ENCODE assay signal across 1 cellular context in the genomic region with DNA sequence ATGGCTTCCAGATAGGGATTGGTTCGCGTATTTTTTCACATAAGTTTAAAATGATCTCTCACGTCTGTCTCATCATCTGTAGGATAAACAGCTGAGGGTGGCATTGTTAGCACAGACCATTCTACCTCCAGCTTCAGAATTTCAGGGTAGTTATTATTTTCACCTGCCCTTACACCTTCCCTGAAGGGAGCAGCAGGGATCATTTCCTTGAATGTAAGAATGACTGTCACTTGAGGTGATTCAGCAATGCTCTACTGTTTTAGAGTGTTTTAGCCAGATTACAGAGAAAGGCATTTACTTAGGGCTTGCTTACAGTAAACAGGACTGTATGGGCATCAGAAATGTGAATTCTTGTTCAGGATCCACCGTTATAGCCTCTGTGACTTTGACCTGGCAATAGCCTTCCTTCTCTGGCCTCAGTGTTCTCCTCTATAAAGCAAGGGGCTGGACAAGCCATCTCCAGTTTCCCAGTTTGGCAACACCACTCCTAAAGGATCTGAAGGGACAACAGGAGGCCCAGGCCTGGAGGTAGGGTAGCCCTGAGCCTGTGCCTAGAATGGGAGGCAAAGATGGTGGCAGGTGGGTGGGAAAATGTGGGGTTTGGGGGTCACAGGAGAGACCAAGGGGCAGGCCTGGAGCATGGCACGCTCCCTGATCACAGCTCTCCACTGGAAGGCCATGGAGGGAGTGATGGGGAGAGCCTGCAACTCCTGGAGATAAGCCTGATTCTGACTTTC.
TF ChIP-seq lines count a peak whose summit lies in the region.

No MANE protein-coding gene starts in this region.

TF ChIP-seq in liver, 16 proteins besides CTCF, POLR2A, EP300 and RAD21:
- TF ChIP-seq FOXA1 (IDR thresholded peaks at IDR 0.05) (no peak), HNF4G (IDR thresholded peaks at IDR 0.05) (no peak), JUND (IDR thresholded peaks at IDR 0.05) (no peak), YY1 (IDR thresholded peaks at IDR 0.05) (no peak), FOXA2 (IDR thresholded peaks at IDR 0.05) (no peak), RXRA (IDR thresholded peaks at IDR 0.05) (no peak), NR2F2 (IDR thresholded peaks at IDR 0.05) (no peak)
- TF ChIP-seq, protein P1, sequence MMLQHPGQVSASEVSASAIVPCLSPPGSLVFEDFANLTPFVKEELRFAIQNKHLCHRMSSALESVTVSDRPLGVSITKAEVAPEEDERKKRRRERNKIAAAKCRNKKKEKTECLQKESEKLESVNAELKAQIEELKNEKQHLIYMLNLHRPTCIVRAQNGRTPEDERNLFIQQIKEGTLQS (IDR thresholded peaks at IDR 0.05), result no peak
- TF ChIP-seq, protein P2, sequence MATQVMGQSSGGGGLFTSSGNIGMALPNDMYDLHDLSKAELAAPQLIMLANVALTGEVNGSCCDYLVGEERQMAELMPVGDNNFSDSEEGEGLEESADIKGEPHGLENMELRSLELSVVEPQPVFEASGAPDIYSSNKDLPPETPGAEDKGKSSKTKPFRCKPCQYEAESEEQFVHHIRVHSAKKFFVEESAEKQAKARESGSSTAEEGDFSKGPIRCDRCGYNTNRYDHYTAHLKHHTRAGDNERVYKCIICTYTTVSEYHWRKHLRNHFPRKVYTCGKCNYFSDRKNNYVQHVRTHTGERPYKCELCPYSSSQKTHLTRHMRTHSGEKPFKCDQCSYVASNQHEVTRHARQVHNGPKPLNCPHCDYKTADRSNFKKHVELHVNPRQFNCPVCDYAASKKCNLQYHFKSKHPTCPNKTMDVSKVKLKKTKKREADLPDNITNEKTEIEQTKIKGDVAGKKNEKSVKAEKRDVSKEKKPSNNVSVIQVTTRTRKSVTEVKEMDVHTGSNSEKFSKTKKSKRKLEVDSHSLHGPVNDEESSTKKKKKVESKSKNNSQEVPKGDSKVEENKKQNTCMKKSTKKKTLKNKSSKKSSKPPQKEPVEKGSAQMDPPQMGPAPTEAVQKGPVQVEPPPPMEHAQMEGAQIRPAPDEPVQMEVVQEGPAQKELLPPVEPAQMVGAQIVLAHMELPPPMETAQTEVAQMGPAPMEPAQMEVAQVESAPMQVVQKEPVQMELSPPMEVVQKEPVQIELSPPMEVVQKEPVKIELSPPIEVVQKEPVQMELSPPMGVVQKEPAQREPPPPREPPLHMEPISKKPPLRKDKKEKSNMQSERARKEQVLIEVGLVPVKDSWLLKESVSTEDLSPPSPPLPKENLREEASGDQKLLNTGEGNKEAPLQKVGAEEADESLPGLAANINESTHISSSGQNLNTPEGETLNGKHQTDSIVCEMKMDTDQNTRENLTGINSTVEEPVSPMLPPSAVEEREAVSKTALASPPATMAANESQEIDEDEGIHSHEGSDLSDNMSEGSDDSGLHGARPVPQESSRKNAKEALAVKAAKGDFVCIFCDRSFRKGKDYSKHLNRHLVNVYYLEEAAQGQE (IDR thresholded peaks at IDR 0.05), result no peak
- TF ChIP-seq, protein P3, sequence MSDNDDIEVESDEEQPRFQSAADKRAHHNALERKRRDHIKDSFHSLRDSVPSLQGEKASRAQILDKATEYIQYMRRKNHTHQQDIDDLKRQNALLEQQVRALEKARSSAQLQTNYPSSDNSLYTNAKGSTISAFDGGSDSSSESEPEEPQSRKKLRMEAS (IDR thresholded peaks at IDR 0.05), result no peak
